ENCODE assay signal across 8 cellular contexts in genomic region chrX:101287402-101287801, GRCh38. TPM values are rescaled to one million over a fixed set of nuclear protein-coding genes. Genes with fewer than 3 reads are reported as not detected.
A peak's percentile ranks its signal among the peaks of the same experiment; 100 is the strongest.
DNase-seq lines count a peak whose midpoint lies in the region; ATAC-seq and TF ChIP-seq lines count a peak whose summit lies in the region.

No MANE protein-coding gene starts in this region.

- H3K27ac ChIP-seq in RWPE1 (no peak overlapping the region), prostate gland (no peak overlapping the region)

- 12% methylated on average over 2 of the region's 2 CpGs for WGBS in prostate gland

- CTCF ChIA-PET in RWPE1 (lab: Yijun Ruan, JAX): interaction anchor here (0.6 kb wide), 1 partner anchor 187 kb away, joined by 3 read pairs; no protein-coding TSS in a partner anchor

- no peaks in the 10 kb centered on the region for H3K36me3 ChIP-seq in prostate gland

- DNase-seq in AML-193 (lab: John Stamatoyannopoulos, UW) (peak; percentile 10 to 27), KG1 (lab: John Stamatoyannopoulos, UW) (peak; percentile 8), RWPE1 (ENCODE audit: low spot score) (no peak), fibroblast of gingiva (ENCODE audit: low read depth) (peak; percentile 13), prostate gland (ENCODE audit: low spot score) (no peak)
- no peak for DNase-seq in activated CD8-positive, alpha-beta memory T cell treated with anti-CD3 and anti-CD28 coated beads, Interleukin-2, amount 50 U/mL, for 4 hours

- no peak for TF ChIP-seq POLR2A in prostate gland (IDR thresholded peaks at IDR 0.05)

- H3K4me1 ChIP-seq in prostate gland (replicated peaks): no peaks in the 10 kb centered on the region

- no peak for ATAC-seq in HG03469 (IDR thresholded peaks at IDR 0.05; ENCODE audit: unreplicated experiment)

- POLR2A ChIA-PET in RWPE1 (lab: Yijun Ruan, JAX; ENCODE audit: low non-redundant PET): no interaction called here

- no peak overlapping the region for H3K4me3 ChIP-seq in GM12875 (ENCODE audit: low read depth, low read length)
- H3K4me3 ChIP-seq in prostate gland: no peak overlapping the region

- peak; percentile 46; the same call in 1 of the 2 replicates for TF ChIP-seq CTCF in GM12875 (IDR thresholded peaks at IDR 0.05; ENCODE audit: borderline replicate concordance, insufficient read depth, low read depth, low read length)
- TF ChIP-seq CTCF in RWPE1 (conservative IDR thresholded peaks at IDR 0.05; ENCODE audit: low read depth): peak; percentile 41
- TF ChIP-seq CTCF in prostate gland (IDR thresholded peaks at IDR 0.05): peak in 3 of 4 experiments; percentile 17 to 45 (median 40)

- no peaks in the 10 kb centered on the region for H3K9me3 ChIP-seq in prostate gland

- H3K27me3 ChIP-seq in prostate gland (replicated peaks; ENCODE audit: insufficient read depth): no peaks in the 10 kb centered on the region

- intact Hi-C loops in prostate gland (cut with DNase I): no loop called here

RNA-seq across cellular contexts. Expression of gene TAF7L, which starts 3.7 kb away (rescaled TPM):
- total RNA-seq in prostate gland: 10 to 100 TPM in 1 of 2 donors, not detected in 1; 54.6 TPM

Comparison
In these comparisons a context has a peak if more than half of its experiments do, and no peak if none do; other contexts are left out.
1. DNase-seq: peak in AML-193 (2 of 2), KG1 (single experiment) and fibroblast of gingiva (single experiment); none in RWPE1 (single experiment), prostate gland (single experiment) and activated CD8-positive, alpha-beta memory T cell treated with anti-CD3 and anti-CD28 coated beads, Interleukin-2, amount 50 U/mL, for 4 hours (single experiment).
2. Peak in every context shown above with its lines, with median percentiles within 50 percentile points of each other: CTCF ChIP-seq.